In genomic region chr14:104481323-104481722, GRCh38 we compare ENCODE assay signal across 7 cellular contexts.
"Had no signal": no experiment of that assay in that cellular context is flagged by ENCODE, and none has a peak within 500 bp of the region (broad histone marks: within the 10 kb centered on the region; RNA-seq: fewer than 3 reads in every experiment).

No MANE protein-coding gene starts in this region.

- H2AFZ ChIP-seq: GM23248 had no signal

- H3K4me3 ChIP-seq: GM23248, K562 had no signal

- ATAC-seq: K562 had no signal

- DNase-seq: GM23248, GOT3, H9, HCEC 1CT, IMR-90, KG1 had no signal

- H3K27ac ChIP-seq: GM23248 had no signal

- H3K9ac ChIP-seq: GM23248 had no signal
